In the genomic region with DNA sequence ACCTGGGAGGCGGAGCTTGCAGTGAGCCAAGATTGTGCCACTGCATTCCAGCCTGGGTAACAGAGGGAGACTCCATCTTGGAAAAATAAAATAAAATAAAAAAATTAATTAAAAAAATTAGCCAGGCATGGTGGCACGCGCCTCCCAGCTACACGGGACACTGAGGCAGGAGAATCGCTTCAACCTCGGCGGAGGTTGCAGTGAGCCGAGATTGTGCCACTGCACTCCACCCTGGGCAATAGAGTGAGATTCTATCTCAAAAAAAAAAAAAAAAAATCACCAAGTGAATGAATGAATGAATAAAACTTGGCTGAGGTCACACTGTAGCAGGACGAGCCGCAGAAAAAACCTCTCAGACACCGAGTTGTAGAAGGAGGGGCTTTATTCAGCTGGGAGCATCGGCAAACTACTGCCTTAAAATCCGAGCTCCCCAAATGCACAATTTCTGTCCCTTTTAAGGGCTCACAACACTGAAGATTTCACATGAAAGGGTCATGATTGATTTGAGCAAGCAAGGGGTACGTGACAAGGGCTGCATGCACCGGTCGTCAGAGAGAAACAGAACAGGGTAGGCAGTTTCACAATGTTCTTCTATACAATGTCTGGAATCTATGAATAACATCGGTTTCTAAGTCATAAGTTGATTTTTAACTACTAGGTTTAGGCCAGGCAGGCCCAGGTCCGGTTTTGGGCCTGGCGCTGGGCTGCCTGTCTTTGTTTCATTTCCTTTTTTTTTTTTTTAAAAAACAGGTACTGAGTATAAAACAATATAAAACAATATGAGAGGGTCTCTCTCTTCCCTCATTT, we compare ENCODE assay signal across 4 cellular contexts. TPM values are rescaled to one million over a fixed set of nuclear protein-coding genes. Genes with fewer than 3 reads are reported as not detected.
"Had no signal": no experiment of that assay in that cellular context is flagged by ENCODE, and none has a peak within 500 bp of the region (broad histone marks: within the 10 kb centered on the region; RNA-seq: fewer than 3 reads in every experiment).

No MANE protein-coding gene starts in this region.

RNA-seq across cellular contexts. Expression of a gene that starts 5.3 kb away (rescaled TPM):
- total RNA-seq: activated CD4-positive, alpha-beta T cell treated with anti-CD3 and anti-CD28 coated beads, Interleukin-2, amount 10 ng/mL, durations not matched to agents 7 days and 5 days; activated CD8-positive, alpha-beta T cell treated with anti-CD3 and anti-CD28 coated beads, Interleukin-2, amount 10 ng/mL, durations not matched to agents 7 days and 5 days; ascending aorta; SJCRH30 had no signal
